Comparison of ENCODE assay signal across 8 cellular contexts in the genomic region with DNA sequence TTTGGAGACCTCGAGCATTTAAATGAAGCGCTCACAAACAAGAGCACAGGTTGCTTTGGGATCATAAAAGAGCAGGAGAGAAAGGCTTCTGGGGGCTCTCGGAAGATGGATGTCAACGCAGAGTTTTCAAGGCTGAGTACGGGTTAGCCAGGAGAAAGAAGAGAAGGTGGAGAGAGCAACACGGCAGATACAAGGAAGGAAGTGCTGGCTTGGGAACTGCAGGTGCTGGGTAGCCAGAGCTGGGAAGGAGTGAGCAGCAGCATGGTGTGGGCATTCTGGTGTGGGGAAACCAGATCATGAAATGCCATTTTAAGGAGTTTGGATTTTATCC. TPM values are rescaled to one million over a fixed set of nuclear protein-coding genes. Genes with fewer than 3 reads are reported as not detected.
DNase-seq lines count a peak whose midpoint lies in the region; ATAC-seq and TF ChIP-seq lines count a peak whose summit lies in the region.

No MANE protein-coding gene starts in this region.

- intact Hi-C loops in spleen (cut with DNase I; ENCODE audit: low total_unique reads): no loop called here

- peaks cover 30% of the 10 kb centered on the region for H3K79me2 ChIP-seq in hepatocyte

- H3K4me3 ChIP-seq in HUES48 (ENCODE audit: low read depth, low read length) (peak overlapping the region; percentile 75), hepatocyte (peak overlapping the region; percentile 42), spleen (peak overlapping the region; percentile 88 to 97 (median 91))

- H3K4me2 ChIP-seq in hepatocyte: peak overlapping the region; percentile 75

- TF ChIP-seq CTCF in WTC11 (IDR thresholded peaks at IDR 0.05) (no peak), hepatocyte (IDR thresholded peaks at IDR 0.05; ENCODE audit: poor library complexity) (no peak), spleen (IDR thresholded peaks at IDR 0.05 in 8 of 11, conservative IDR thresholded peaks at IDR 0.05 in 3 of 11) (no peak)

- H2AFZ ChIP-seq in hepatocyte: peak overlapping the region; percentile 63

- ATAC-seq in WTC11 (peak; percentile 1; the same call in 1 of the 2 replicates), HG03457 (IDR thresholded peaks at IDR 0.05; ENCODE audit: unreplicated experiment) (no peak), GM21381 (IDR thresholded peaks at IDR 0.05; ENCODE audit: unreplicated experiment) (no peak)

- CTCF ChIA-PET in WTC11 (lab: Charles Lee): no interaction called here

- no peaks in the 10 kb centered on the region for H4K20me1 ChIP-seq in hepatocyte (ENCODE audit: insufficient read depth, poor library complexity, severe bottlenecking)

- DNase-seq in WTC11 (ENCODE audit: low spot score): no peak
- no peak for DNase-seq in hepatocyte (ENCODE audit: low spot score)
- no peak for DNase-seq in spleen
- DNase-seq in stimulated activated CD4-positive, alpha-beta T cell treated with anti-CD3 and anti-CD28 coated beads, Interleukin-2, amount 100 ng/mL, for 48 hours: no peak
- DNase-seq in AG08396 (ENCODE audit: low spot score): no peak

- H3K9me3 ChIP-seq in HUES48 (ENCODE audit: control insufficient read depth, insufficient read depth, low read length) (no peaks in the 10 kb centered on the region), hepatocyte (ENCODE audit: low read depth) (no peaks in the 10 kb centered on the region), spleen (no peaks in the 10 kb centered on the region)

- H3K27me3 ChIP-seq in HUES48 (ENCODE audit: control insufficient read depth, insufficient read depth, low read length) (no peaks in the 10 kb centered on the region), hepatocyte (no peaks in the 10 kb centered on the region), spleen (replicated peaks in 1 of 7) (no peaks in the 10 kb centered on the region)

- peaks cover 22% of the 10 kb centered on the region for H3K4me1 Mint-ChIP-seq in WTC11

- H3K36me3 Mint-ChIP-seq in WTC11: no peaks in the 10 kb centered on the region

- H3K9me3 Mint-ChIP-seq in WTC11: no peaks in the 10 kb centered on the region

- no peak for TF ChIP-seq POLR2A in spleen (IDR thresholded peaks at IDR 0.05)

- POLR2A ChIA-PET in WTC11 (lab: Charles Lee): interaction anchor here (0.7 kb wide), 1 partner anchor 11 kb away, joined by 3 read pairs; no protein-coding TSS in a partner anchor

- 0% methylated on average over 6 of the region's 6 CpGs for WGBS in hepatocyte (ENCODE audit: low lambda C conversion rate, missing lambda C conversion rate)
- WGBS in spleen, 5 donors: 1 to 3% (median 1%) methylated on average over 6 of the region's 6 CpGs

- peak overlapping the region; percentile 70 for H3K27ac ChIP-seq in HUES48 (ENCODE audit: low read depth, low read length)
- H3K27ac ChIP-seq in hepatocyte: peak overlapping the region; percentile 66
- peak overlapping the region; percentile 49 to 96 (median 93) for H3K27ac ChIP-seq in spleen

- peak overlapping the region; percentile 95 for H3K4me3 Mint-ChIP-seq in WTC11

- H3K4me1 ChIP-seq in HUES48 (ENCODE audit: control insufficient read depth, insufficient read depth, low read length): 0 out of 2 replicates have a peak, but pooled peaks cover 3% of the 10 kb centered on the region
- H3K4me1 ChIP-seq in hepatocyte (ENCODE audit: insufficient read depth): peaks cover 6% of the 10 kb centered on the region
- H3K4me1 ChIP-seq in spleen: peaks cover 17 to 55% (median 48%) of the 10 kb centered on the region in 6 donors

- H3K36me3 ChIP-seq in HUES48 (ENCODE audit: control insufficient read depth, insufficient read depth, low read length) (no peaks in the 10 kb centered on the region), hepatocyte (replicated peaks; ENCODE audit: insufficient read depth, low read depth) (no peaks in the 10 kb centered on the region), spleen (no peaks in the 10 kb centered on the region)

- peak overlapping the region; percentile 80 for H3K27ac Mint-ChIP-seq in WTC11

- no peaks in the 10 kb centered on the region for H3K27me3 Mint-ChIP-seq in WTC11 (ENCODE audit: low read depth)

- no peaks in the 10 kb centered on the region for H3K9me2 ChIP-seq in hepatocyte (replicated peaks; ENCODE audit: insufficient read depth)

- H3K9ac ChIP-seq in HUES48 (ENCODE audit: low read depth, low read length): peak overlapping the region; percentile 53

TF ChIP-seq in WTC11, 78 proteins besides CTCF, POLR2A, EP300 and RAD21:
- TF ChIP-seq, protein P1, sequence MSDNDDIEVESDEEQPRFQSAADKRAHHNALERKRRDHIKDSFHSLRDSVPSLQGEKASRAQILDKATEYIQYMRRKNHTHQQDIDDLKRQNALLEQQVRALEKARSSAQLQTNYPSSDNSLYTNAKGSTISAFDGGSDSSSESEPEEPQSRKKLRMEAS (CRISPR knock-in tag; IDR thresholded peaks at IDR 0.05): 0 out of 2 replicates have a peak, but pooled peaks have one; percentile 16
- TF ChIP-seq SOX15 (CRISPR knock-in tag; IDR thresholded peaks at IDR 0.05): no peak
- 0 out of 2 replicates have a peak, but pooled peaks have one; percentile 7 for TF ChIP-seq CREM (CRISPR knock-in tag; IDR thresholded peaks at IDR 0.05)

RNA-seq across cellular contexts. Expression of a gene that starts 0.6 kb away (rescaled TPM):
- 21.8 to 22.9 TPM (median 22.9 TPM) in 3 replicates for total RNA-seq in WTC11 (2021)
- 7.2 and 8.5 TPM in 2 replicates for total RNA-seq in hepatocyte
- 11.0 and 12.8 TPM in 2 replicates for polyA plus RNA-seq in hepatocyte
- total RNA-seq in spleen: 100 to 1,000 TPM in 1 of 7 donors, 10 to 100 TPM in 6; 54.7 to 129 (median 69.6) TPM
- polyA plus RNA-seq in spleen: 10 to 100 TPM in 2 of 3 donors, 1 to 10 TPM in 1; 7.5 to 19.5 (median 13.0) TPM

RNA-seq across cellular contexts. Expression of a gene that starts 12.4 kb away (rescaled TPM):
- total RNA-seq in WTC11 (2021) (21.4 to 24.5 TPM (median 23.7 TPM) in 3 replicates), hepatocyte (43.2 and 51.0 TPM in 2 replicates), spleen (10 to 100 TPM; 28.5 to 52.6 (median 42.7) TPM)
- polyA plus RNA-seq in hepatocyte (24.2 and 32.1 TPM in 2 replicates), spleen (10 to 100 TPM; 10.9 to 15.7 (median 12.0) TPM)

RNA-seq across cellular contexts. Expression of a gene that starts 53.8 kb away (rescaled TPM):
- total RNA-seq in WTC11 (2021): 63.6 to 68.7 TPM (median 64.4 TPM) in 3 replicates
- total RNA-seq in hepatocyte: 38.5 and 43.9 TPM in 2 replicates
- polyA plus RNA-seq in hepatocyte: 18.0 and 22.5 TPM in 2 replicates
- 10 to 100 TPM; 56.1 to 86.2 (median 68.8) TPM for total RNA-seq in spleen
- 10 to 100 TPM in 1 of 3 donors, 1 to 10 TPM in 2; 7.7 to 13.1 (median 8.6) TPM for polyA plus RNA-seq in spleen
